8 cellular contexts compared by ENCODE assay signal in genomic region chr5:56814361-56814962, GRCh38. TPM values are rescaled to one million over a fixed set of nuclear protein-coding genes. Genes with fewer than 3 reads are reported as not detected.
A peak's percentile ranks its signal among the peaks of the same experiment; 100 is the strongest.
DNase-seq lines count a peak whose midpoint lies in the region; ATAC-seq, FAIRE-seq and TF ChIP-seq lines count a peak whose summit lies in the region.

No MANE protein-coding gene starts in this region.

- no peak for FAIRE-seq in HepG2 (lab: Jason Lieb, UNC)

- intact Hi-C loops in activated CD4-positive, alpha-beta T cell treated with anti-CD3 and anti-CD28 coated beads for 36 hours (cut with DNase I, micrococcal nuclease): loop anchor here (2.0 to 10.0 kb wide), 5 partner anchors 122 to 1280 kb away; partner anchors contain the start of gene PLPP1 (in 1 of the 2)
- intact Hi-C loops in HepG2 (cut with micrococcal nuclease; ENCODE audit: unreplicated experiment): loop anchor here (2.0 kb wide), 1 partner anchor 334 kb away; no protein-coding TSS in a partner anchor
- intact Hi-C loops in stomach (cut with DNase I; ENCODE audit: low total_unique reads): no loop called here

- TF ChIP-seq RAD21 in HepG2 (CRISPR knock-in tag; IDR thresholded peaks at IDR 0.05): no peak

- CTCF ChIA-PET in activated CD4-positive, alpha-beta T cell treated with anti-CD3 and anti-CD28 coated beads for 36 hours (lab: Charles Lee): interaction anchor here (1.0 to 2.6 kb wide), 4 partner anchors 12 to 24 kb away, joined by 3 to 7 read pairs (median 5); no protein-coding TSS in a partner anchor
- CTCF ChIA-PET in HepG2 (lab: Yijun Ruan, JAX; ENCODE audit: low intra/inter-chr PET ratio, low total read pairs): no interaction called here

- H3K36me3 Mint-ChIP-seq in activated CD4-positive, alpha-beta T cell treated with anti-CD3 and anti-CD28 coated beads for 36 hours (ENCODE audit: low read depth): no peaks in the 10 kb centered on the region

- no peaks in the 10 kb centered on the region for H3K27me3 Mint-ChIP-seq in activated CD4-positive, alpha-beta T cell treated with anti-CD3 and anti-CD28 coated beads for 36 hours

- peak overlapping the region; percentile 97 for H3K4me3 ChIP-seq in coronary artery
- peak overlapping the region; percentile 88 to 95 (median 89) for H3K4me3 ChIP-seq in HepG2 (replicated peaks in 1 of 3; ENCODE audit: insufficient read depth in 1 of 3, low read depth in 2 of 3, low read length in 3 of 3)
- H3K4me3 ChIP-seq in stomach: peak overlapping the region; percentile 70 to 93 (median 89)

- H3K4me2 ChIP-seq in HepG2 (ENCODE audit: low read depth, low read length): peak overlapping the region; percentile 95

- TF ChIP-seq CTCF in VCaP (conservative IDR thresholded peaks at IDR 0.05) (no peak), coronary artery (IDR thresholded peaks at IDR 0.05) (no peak), HepG2 (CRISPR knock-in tag; IDR thresholded peaks at IDR 0.05) (no peak), stomach (IDR thresholded peaks at IDR 0.05) (peak in 1 of 7 experiments; percentile 30)

- peak; percentile 61 for DNase-seq in activated CD4-positive, alpha-beta T cell treated with anti-CD3 and anti-CD28 coated beads for 36 hours
- DNase-seq in activated CD4-positive, alpha-beta T cell treated with anti-CD3 and anti-CD28 coated beads for 1 hour: no peak
- DNase-seq in coronary artery (ENCODE audit: low spot score) (peak; percentile 73), HepG2 (ENCODE audit: low spot score) (peak; percentile 28), stomach (peak; percentile 36)

- peak; percentile 7 for ATAC-seq in activated CD4-positive, alpha-beta T cell treated with anti-CD3 and anti-CD28 coated beads for 36 hours
- ATAC-seq in HepG2 (peak; percentile 63), HG02970 (IDR thresholded peaks at IDR 0.05; ENCODE audit: low FRiP score, unreplicated experiment) (no peak), GM18858 (IDR thresholded peaks at IDR 0.05; ENCODE audit: unreplicated experiment) (no peak)

- BruUV-seq in HepG2 (replicated peaks; lab: Mats Ljungman, UMichigan): TSS peak; percentile 94

- peak overlapping the region; percentile 71 for H2AFZ ChIP-seq in HepG2 (ENCODE audit: low read length)

- no peaks in the 10 kb centered on the region for H3K9me3 Mint-ChIP-seq in activated CD4-positive, alpha-beta T cell treated with anti-CD3 and anti-CD28 coated beads for 36 hours (ENCODE audit: low read depth)

- peak overlapping the region; percentile 76 for H3K4me3 Mint-ChIP-seq in activated CD4-positive, alpha-beta T cell treated with anti-CD3 and anti-CD28 coated beads for 36 hours

- H3K4me1 Mint-ChIP-seq in activated CD4-positive, alpha-beta T cell treated with anti-CD3 and anti-CD28 coated beads for 36 hours: peaks cover 28% of the 10 kb centered on the region

- peak overlapping the region; percentile 67 for H3K9ac ChIP-seq in HepG2 (ENCODE audit: insufficient read depth, low read depth, low read length)

- no peaks in the 10 kb centered on the region; a peak in 1 of 5 replicates for H3K27me3 ChIP-seq in HepG2 (ENCODE audit: control insufficient read depth in 1 of 2, insufficient read depth in 2 of 2, low read length in 2 of 2)
- H3K27me3 ChIP-seq in stomach: no peaks in the 10 kb centered on the region

- H3K4me1 ChIP-seq in HepG2 (ENCODE audit: insufficient read depth, low read length): peaks cover 39% of the 10 kb centered on the region
- H3K4me1 ChIP-seq in stomach: peaks cover 2 to 35% (median 21%) of the 10 kb centered on the region in 4 donors

- H3K9me3 ChIP-seq in HepG2 (ENCODE audit: low read length): no peaks in the 10 kb centered on the region
- no peaks in the 10 kb centered on the region for H3K9me3 ChIP-seq in stomach

- peak overlapping the region; percentile 87 for H3K27ac Mint-ChIP-seq in activated CD4-positive, alpha-beta T cell treated with anti-CD3 and anti-CD28 coated beads for 36 hours

- WGBS in HepG2 (ENCODE audit: low lambda C conversion rate): 2% methylated on average over 16 of the region's 31 CpGs
- WGBS in stomach, 5 donors: 1 to 6% (median 2%) methylated on average over 20 to 31 of the region's 31 CpGs

- in situ Hi-C loops in HepG2 (cut with HindIII; ENCODE audit: extremely low pct_ligation_motif_present, low pct_unique_long_range_greater_than_20kb): no loop called here

- peaks cover 16% of the 10 kb centered on the region for H4K20me1 ChIP-seq in HepG2 (ENCODE audit: insufficient read depth, low read length)

- TF ChIP-seq POLR2A in HepG2 (IDR thresholded peaks at IDR 0.05; ENCODE audit: insufficient read depth in 1 of 2, low read depth in 2 of 2, low read length in 2 of 2) (peak in 1 of 2 experiments; percentile 11; a peak in 1 of 4 replicates), stomach (IDR thresholded peaks at IDR 0.05) (no peak)

- no peaks in the 10 kb centered on the region for H3K36me3 ChIP-seq in HepG2 (replicated peaks in 1 of 2; ENCODE audit: control insufficient read depth in 1 of 2, insufficient read depth in 2 of 2, low read length in 2 of 2)
- H3K36me3 ChIP-seq in stomach: no peaks in the 10 kb centered on the region

- POLR2A ChIA-PET in activated CD4-positive, alpha-beta T cell treated with anti-CD3 and anti-CD28 coated beads for 36 hours (lab: Charles Lee): interaction anchor here (1.1 kb wide), 1 partner anchor 144 kb away, joined by 5 read pairs; no protein-coding TSS in a partner anchor
- POLR2A ChIA-PET in HepG2 (lab: Yijun Ruan, JAX): interaction anchor here (1.0 kb wide), 1 partner anchor 334 kb away, joined by 3 read pairs; no protein-coding TSS in a partner anchor

- peak overlapping the region; percentile 90 for H3K27ac ChIP-seq in VCaP
- H3K27ac ChIP-seq in coronary artery: peak overlapping the region; percentile 74 to 98
- peak overlapping the region; percentile 93 for H3K27ac ChIP-seq in HepG2 (ENCODE audit: extremely low read length, insufficient read depth, low read length)
- peak overlapping the region; percentile 88 to 100 (median 97) for H3K27ac ChIP-seq in stomach

- H3K79me2 ChIP-seq in HepG2 (ENCODE audit: insufficient read depth, low read length): peaks cover 38% of the 10 kb centered on the region

- TF ChIP-seq EP300 in HepG2 (IDR thresholded peaks at IDR 0.05; ENCODE audit: low read depth in 2 of 2, low read length in 2 of 2): no peak
- TF ChIP-seq EP300 in HepG2 (CRISPR knock-in tag; IDR thresholded peaks at IDR 0.05; ENCODE audit: borderline replicate concordance): no peak
- no peak for TF ChIP-seq EP300 in stomach (IDR thresholded peaks at IDR 0.05)

TF ChIP-seq in HepG2, 621 proteins besides CTCF, POLR2A, EP300 and RAD21 (continues in another document):
- 0 out of 2 replicates have a peak, but pooled peaks have one; percentile 28 for TF ChIP-seq THAP9 (CRISPR knock-in tag; IDR thresholded peaks at IDR 0.05; ENCODE audit: borderline replicate concordance)

RNA-seq across cellular contexts. Expression of gene MAP3K1, which starts 0.9 kb away (rescaled TPM):
- 10 to 100 TPM; 22.3 to 22.9 TPM for total RNA-seq in activated CD4-positive, alpha-beta T cell treated with anti-CD3 and anti-CD28 coated beads for 36 hours
- total RNA-seq in HepG2 (2016; rRNA removed; fragmentation: Illumina TruSeq; extraction: Trizol) (30.3 and 44.1 TPM in 2 replicates), stomach (10 to 100 TPM in 3 of 5 donors, 1 to 10 TPM in 2; 6.1 to 30.7 (median 15.4) TPM)
- 7.6 and 9.2 TPM in 2 replicates for total RNA-seq in HepG2 (2016; cell fraction: cytosol; rRNA removed; fragmentation: Illumina TruSeq; extraction: Trizol; ENCODE audit: low read depth)
- 27.7 and 42.7 TPM in 2 replicates for total RNA-seq in HepG2 (2016; cell fraction: insoluble cytoplasmic fraction; rRNA removed; fragmentation: Illumina TruSeq; extraction: Trizol)
- 9.3 and 10.6 TPM in 2 replicates for total RNA-seq in HepG2 (2016; cell fraction: membrane; rRNA removed; fragmentation: Illumina TruSeq; extraction: Trizol)
- total RNA-seq in HepG2 (2016; cell fraction: nucleus; rRNA removed; fragmentation: Illumina TruSeq; extraction: Trizol): 31.4 and 33.7 TPM in 2 replicates
- polyA plus RNA-seq in HepG2 (2011; rRNA removed) (11.9 and 16.4 TPM in 2 replicates), stomach (1 to 10 TPM; 3.8 to 6.5 (median 4.4) TPM)
- polyA plus RNA-seq in HepG2 (2011; cell fraction: cytosol; rRNA removed): 6.5 and 8.4 TPM in 2 replicates
- polyA plus RNA-seq in HepG2 (2011; cell fraction: nucleus; rRNA removed): 11.8 and 12.7 TPM in 2 replicates
- 8.4 and 11.6 TPM in 2 replicates for polyA plus RNA-seq in HepG2 (2012)
- polyA plus RNA-seq in HepG2 (2016; cell fraction: cytosol; fragmentation: Illumina TruSeq; extraction: Trizol; ENCODE audit: low read depth): 0.38 and 0.71 TPM in 2 replicates
- polyA plus RNA-seq in HepG2 (2016; cell fraction: insoluble cytoplasmic fraction; fragmentation: Illumina TruSeq; extraction: Trizol; ENCODE audit: low read depth): 21.9 and 24.5 TPM in 2 replicates
- polyA plus RNA-seq in HepG2 (2016; cell fraction: membrane; fragmentation: Illumina TruSeq; extraction: Trizol; ENCODE audit: low read depth): 2.2 and 2.8 TPM in 2 replicates
- polyA plus RNA-seq in HepG2 (2016; cell fraction: nucleus; fragmentation: Illumina TruSeq; extraction: Trizol; ENCODE audit: insufficient read depth, low read depth): 30.6 and 31.1 TPM in 2 replicates
- 11.5 and 25.2 TPM in 2 replicates for polyA minus RNA-seq in HepG2 (2011; rRNA and poly(A)+ RNA removed; ENCODE audit: low replicate concordance)
- polyA minus RNA-seq in HepG2 (2011; cell fraction: cytosol; rRNA and poly(A)+ RNA removed): 25.8 and 27.7 TPM in 2 replicates
- polyA minus RNA-seq in HepG2 (2011; cell fraction: nucleus; rRNA and poly(A)+ RNA removed): 50.3 and 53.1 TPM in 2 replicates

Comparison
In these comparisons a context has a peak if more than half of its experiments do, and no peak if none do; other contexts are left out.
1. ATAC-seq: peak in activated CD4-positive, alpha-beta T cell treated with anti-CD3 and anti-CD28 coated beads for 36 hours (single experiment) and HepG2 (single experiment); none in HG02970 (single experiment) and GM18858 (single experiment).
2. Peak in every context shown above with its lines, with median percentiles within 50 percentile points of each other: H3K27ac ChIP-seq and H3K4me3 ChIP-seq.